ENCODE assay signal across 8 cellular contexts in the genomic region with DNA sequence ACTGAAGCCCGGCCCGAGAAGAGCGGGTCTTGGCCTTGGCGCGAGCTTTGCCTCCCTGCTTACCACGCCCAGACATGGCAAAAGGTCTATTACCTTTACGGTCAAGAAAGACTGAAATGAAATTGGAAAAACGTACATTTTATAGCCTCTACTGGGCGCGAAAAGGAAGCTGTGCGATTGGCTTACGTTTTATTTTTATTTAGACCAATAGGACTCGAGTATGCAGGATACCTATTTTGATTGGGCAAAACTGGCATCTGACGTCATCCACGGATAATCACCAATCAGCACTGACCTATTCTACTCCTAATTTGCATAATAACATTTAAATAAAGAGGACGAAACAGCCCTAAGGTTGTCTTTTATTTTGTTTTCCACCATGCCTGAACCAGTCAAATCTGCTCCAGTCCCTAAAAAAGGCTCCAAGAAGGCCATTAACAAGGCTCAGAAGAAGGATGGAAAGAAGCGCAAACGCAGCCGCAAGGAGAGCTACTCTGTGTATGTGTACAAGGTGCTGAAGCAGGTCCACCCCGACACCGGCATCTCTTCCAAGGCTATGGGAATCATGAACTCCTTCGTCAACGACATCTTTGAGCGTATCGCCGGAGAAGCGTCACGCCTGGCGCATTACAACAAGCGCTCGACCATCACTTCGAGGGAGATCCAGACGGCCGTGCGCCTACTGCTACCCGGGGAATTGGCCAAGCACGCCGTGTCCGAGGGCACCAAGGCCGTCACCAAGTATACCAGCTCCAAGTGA.
DNase-seq lines count a peak whose midpoint lies in the region; ATAC-seq and TF ChIP-seq lines count a peak whose summit lies in the region.

No MANE protein-coding gene starts in this region.

- H3K4me3 ChIP-seq in BLaER1 (peak overlapping the region; percentile 68), PC-9 (peak overlapping the region; percentile 61; the same call in 1 of the 2 replicates), fibroblast of villous mesenchyme (ENCODE audit: low read depth, low read length) (peak overlapping the region; percentile 48), neural progenitor cell (peak overlapping the region; percentile 48), WERI-Rb-1 (ENCODE audit: low read depth, low read length) (no peak overlapping the region)

- H3K27ac Mint-ChIP-seq in neural progenitor cell: peak overlapping the region; percentile 99

- peak overlapping the region; percentile 90 for H3K9ac ChIP-seq in BLaER1
- no peak overlapping the region for H3K9ac ChIP-seq in neural progenitor cell

- peak overlapping the region; percentile 91 for H3K4me3 Mint-ChIP-seq in neural progenitor cell

- H3K4me2 ChIP-seq in BLaER1: peak overlapping the region; percentile 84
- H3K4me2 ChIP-seq in PC-9: peak overlapping the region; percentile 87
- peak overlapping the region; percentile 52 for H3K4me2 ChIP-seq in neural progenitor cell

- CTCF ChIA-PET in PC-9 (lab: Charles Lee): interaction anchor here (1.0 kb wide), 1 partner anchor 63 kb away, joined by 4 read pairs; no protein-coding TSS in a partner anchor

- H3K4me1 ChIP-seq in BLaER1: peaks cover 49% of the 10 kb centered on the region
- peaks cover 31% of the 10 kb centered on the region for H3K4me1 ChIP-seq in PC-9 (replicated peaks; ENCODE audit: insufficient read depth)
- H3K4me1 ChIP-seq in neural progenitor cell: peaks cover 25% of the 10 kb centered on the region

- peak overlapping the region; percentile 84 for H2AFZ ChIP-seq in PC-9
- no peak overlapping the region for H2AFZ ChIP-seq in neural progenitor cell (replicated peaks)

- POLR2A ChIA-PET in PC-9 (lab: Charles Lee; ENCODE audit: unreplicated experiment): interaction anchor here (0.5 to 1.1 kb wide), 11 partner anchors 9 to 1738 kb away, joined by 3 to 26 read pairs (median 5); a partner anchor contains a TSS

- intact Hi-C loops in PC-9 (cut with micrococcal nuclease; ENCODE audit: unreplicated experiment): loop anchor here (10.0 kb wide), 1 partner anchor 270 kb away; a partner anchor contains a TSS

- H3K79me2 ChIP-seq in PC-9 (ENCODE audit: low read depth): peaks cover 9% of the 10 kb centered on the region; the same call in 1 of the 2 replicates
- peaks cover 19% of the 10 kb centered on the region for H3K79me2 ChIP-seq in neural progenitor cell (ENCODE audit: low read depth)

- H3K27me3 ChIP-seq in BLaER1: no peaks in the 10 kb centered on the region
- no peaks in the 10 kb centered on the region for H3K27me3 ChIP-seq in PC-9 (ENCODE audit: insufficient read depth, low read depth)
- H3K27me3 ChIP-seq in neural progenitor cell: no peaks in the 10 kb centered on the region
- no peaks in the 10 kb centered on the region for H3K27me3 ChIP-seq in WERI-Rb-1 (ENCODE audit: insufficient read depth, low read depth, severe bottlenecking)

- no peaks in the 10 kb centered on the region for H3K36me3 ChIP-seq in BLaER1
- no peaks in the 10 kb centered on the region for H3K36me3 ChIP-seq in PC-9 (ENCODE audit: low read depth)
- H3K36me3 ChIP-seq in neural progenitor cell: no peaks in the 10 kb centered on the region
- H3K36me3 ChIP-seq in WERI-Rb-1: no peaks in the 10 kb centered on the region

- DNase-seq in PC-9 (peak; percentile 58 to 78), fibroblast of villous mesenchyme (ENCODE audit: low read depth) (peak; percentile 97), neural progenitor cell (ENCODE audit: low spot score) (peak; percentile 88), WERI-Rb-1 (no peak)
- peak; percentile 40 for DNase-seq in activated T-helper 9 cell treated with anti-CD3 and anti-CD28 coated beads, Interleukin-2, amount 50 U/mL, for 16 hours (ENCODE audit: low read depth)

- H3K9me3 Mint-ChIP-seq in neural progenitor cell: no peaks in the 10 kb centered on the region

- H3K27me3 Mint-ChIP-seq in neural progenitor cell (ENCODE audit: insufficient read depth, low read depth): peaks cover 2% of the 10 kb centered on the region

- H3K9me3 ChIP-seq in BLaER1: no peaks in the 10 kb centered on the region
- no peaks in the 10 kb centered on the region for H3K9me3 ChIP-seq in PC-9 (ENCODE audit: insufficient read depth, low read depth)
- H3K9me3 ChIP-seq in neural progenitor cell (ENCODE audit: low read depth): no peaks in the 10 kb centered on the region
- no peaks in the 10 kb centered on the region for H3K9me3 ChIP-seq in WERI-Rb-1 (ENCODE audit: severe bottlenecking)

- peak; percentile 61 for ATAC-seq in GM19372 (IDR thresholded peaks at IDR 0.05; ENCODE audit: low read depth, unreplicated experiment)
- peak; percentile 52 for ATAC-seq in HG03460 (IDR thresholded peaks at IDR 0.05; ENCODE audit: unreplicated experiment)

- H3K9me2 ChIP-seq in PC-9 (ENCODE audit: insufficient read depth): no peaks in the 10 kb centered on the region

- 0 out of 2 replicates have a peak, but pooled peaks cover 4% of the 10 kb centered on the region for H4K20me1 ChIP-seq in BLaER1
- H4K20me1 ChIP-seq in PC-9 (ENCODE audit: insufficient read depth): no peaks in the 10 kb centered on the region
- peaks cover 6% of the 10 kb centered on the region for H4K20me1 ChIP-seq in neural progenitor cell (ENCODE audit: low read depth)

- H3K4me1 Mint-ChIP-seq in neural progenitor cell: peaks cover 49% of the 10 kb centered on the region

- TF ChIP-seq CTCF in PC-9 (conservative IDR thresholded peaks at IDR 0.05) (no peak), fibroblast of villous mesenchyme (IDR thresholded peaks at IDR 0.05; ENCODE audit: insufficient read depth, low read depth, low read length) (no peak), neural progenitor cell (IDR thresholded peaks at IDR 0.05) (no peak), WERI-Rb-1 (IDR thresholded peaks at IDR 0.05; ENCODE audit: low read depth, low read length) (no peak)

- BruUV-seq in PC-9 (replicated peaks; lab: Mats Ljungman, UMichigan): no TSS peak

- H3K36me3 Mint-ChIP-seq in neural progenitor cell: no peaks in the 10 kb centered on the region

- H3K27ac ChIP-seq in BLaER1: peak overlapping the region; percentile 93
- peak overlapping the region; percentile 48; the same call in 1 of the 2 replicates for H3K27ac ChIP-seq in PC-9
- peak overlapping the region; percentile 52 for H3K27ac ChIP-seq in neural progenitor cell
- no peak overlapping the region for H3K27ac ChIP-seq in WERI-Rb-1

- peaks cover 23% of the 10 kb centered on the region; the same call in 1 of the 2 replicates for H3F3A ChIP-seq in PC-9 (ENCODE audit: insufficient read depth, low read depth)
- H3F3A ChIP-seq in neural progenitor cell (ENCODE audit: low read depth): peaks cover 63% of the 10 kb centered on the region
